Comparison of ENCODE assay signal across 8 cellular contexts in genomic region chr22:41288245-41288946, GRCh38. TPM values are rescaled to one million over a fixed set of nuclear protein-coding genes. Genes with fewer than 3 reads are reported as not detected.
DNase-seq lines count a peak whose midpoint lies in the region; ATAC-seq lines count a peak whose summit lies in the region.

No MANE protein-coding gene starts in this region.

- H3K4me1 Mint-ChIP-seq in naive B cell, result peaks cover 5 to 31% (median 17%) of the 10 kb centered on the region in 3 donors

- peak overlapping the region in 6 of 8 donors; percentile 22 to 73 (median 62) for H3K4me3 Mint-ChIP-seq in naive B cell

- ATAC-seq in naive B cell (ENCODE audit: low read depth in 2 of 2), result no peak

- H3K27me3 Mint-ChIP-seq in naive B cell, result no peaks in the 10 kb centered on the region

- DNase-seq in GM03348 (ENCODE audit: low spot score), result peak; percentile 62
- DNase-seq in NCI-H69 (lab: John Stamatoyannopoulos, UW), result peak; percentile 93
- DNase-seq in dermis blood vessel endothelial cell, result peak; percentile 82
- no peak for DNase-seq in naive B cell
- DNase-seq in NAMALWA (ENCODE audit: low spot score), result no peak
- no peak for DNase-seq in UCSD-AML1 (lab: John Stamatoyannopoulos, UW; ENCODE audit: unreplicated experiment)
- DNase-seq in activated gamma-delta T cell (lab: John Stamatoyannopoulos, UW), result no peak
- no peak for DNase-seq in HUDEP-2 (lab: John Stamatoyannopoulos, UW; ENCODE audit: unreplicated experiment in 76 of 76)

- no peaks in the 10 kb centered on the region for H3K9me3 Mint-ChIP-seq in naive B cell

- peak overlapping the region in 5 of 6 donors; percentile 9 to 99 (median 88) for H3K27ac Mint-ChIP-seq in naive B cell

- peaks cover 3 to 4% of the 10 kb centered on the region in 2 donors for H3K36me3 Mint-ChIP-seq in naive B cell

RNA-seq across cellular contexts. Expression of gene RANGAP1, which starts 2.4 kb away (rescaled TPM):
- total RNA-seq in dermis blood vessel endothelial cell, result 84.2 and 106 TPM in 2 replicates
- polyA plus RNA-seq in naive B cell (ENCODE audit: low read depth in 6 of 6), result 10 to 100 TPM in 4 of 6 donors, 1 to 10 TPM in 2; 4.2 to 20.8 (median 11.8) TPM

RNA-seq across cellular contexts. Expression of gene ZC3H7B, which starts 12.9 kb away (rescaled TPM):
- total RNA-seq in dermis blood vessel endothelial cell, result 68.4 and 102 TPM in 2 replicates
- polyA plus RNA-seq in naive B cell (ENCODE audit: low read depth in 6 of 6), result 1 to 10 TPM in 5 of 6 donors, not detected in 1; 1.1 to 2.5 (median 1.8) TPM

RNA-seq across cellular contexts. Expression of gene CHADL, which starts 47.7 kb away (rescaled TPM):
- 1.1 and 2.0 TPM in 2 replicates for total RNA-seq in dermis blood vessel endothelial cell
- not detected for polyA plus RNA-seq in naive B cell (ENCODE audit: low read depth in 6 of 6)

Comparison
In these comparisons a context has a peak if more than half of its experiments do, and no peak if none do; other contexts are left out.
1. DNase-seq: peak in GM03348 (single experiment), NCI-H69 (single experiment) and dermis blood vessel endothelial cell (single experiment); none in naive B cell (single experiment), NAMALWA (single experiment), UCSD-AML1 (single experiment), activated gamma-delta T cell (single experiment) and HUDEP-2 (0 of 76).